ENCODE assay signal across 8 cellular contexts in the genomic region with DNA sequence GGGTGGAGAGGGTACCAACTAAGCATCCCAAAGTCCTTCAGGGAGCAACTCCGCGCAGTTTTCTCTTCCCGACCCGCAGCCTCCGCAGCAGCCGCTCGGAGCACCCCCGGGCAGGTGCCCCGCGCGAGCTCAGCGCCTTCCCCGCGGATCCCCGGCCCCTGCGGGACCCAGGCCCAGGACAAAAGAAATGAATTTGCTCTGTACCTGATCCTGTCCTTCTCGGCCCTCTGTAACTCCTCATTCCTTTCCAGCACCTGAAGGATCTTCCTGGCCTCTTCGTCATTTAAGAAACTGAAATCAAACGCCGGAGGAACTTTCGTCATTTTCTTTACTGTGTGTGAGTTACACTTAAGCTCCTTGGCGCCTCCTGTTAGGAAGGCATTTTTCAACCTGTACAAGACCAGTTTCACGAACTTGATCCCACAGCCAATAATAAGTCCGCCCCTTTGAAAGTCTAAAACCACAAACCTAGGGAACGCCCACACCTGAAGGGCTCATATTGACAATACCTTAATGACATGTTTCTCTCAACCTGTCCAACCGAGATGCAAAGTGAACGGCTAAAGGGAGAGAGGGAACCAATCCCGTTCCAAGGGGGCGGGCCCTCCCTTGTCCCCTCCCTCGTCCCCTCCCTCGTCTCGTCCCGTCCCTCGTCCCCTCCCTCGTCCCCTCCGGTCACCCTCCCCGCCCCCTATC. TPM values are rescaled to one million over a fixed set of nuclear protein-coding genes. Genes with fewer than 3 reads are reported as not detected.
DNase-seq lines count a peak whose midpoint lies in the region; ATAC-seq and TF ChIP-seq lines count a peak whose summit lies in the region.

Gene EXPH5, minus strand, starts transcription at position 555 of the 696 bp plus-strand sequence. Its CDS starts 232 bp downstream, at position 323.

- H3K4me3 ChIP-seq in GM12875 (ENCODE audit: low read depth, low read length) = peak within 1 kb of the TSS; percentile 84
- H3K4me3 ChIP-seq in adrenal gland = peak within 1 kb of the TSS; percentile 44 to 78 (median 64)
- peak within 1 kb of the TSS; percentile 33 to 87 (median 64) for H3K4me3 ChIP-seq in heart right ventricle
- H3K4me3 ChIP-seq in trophoblast cell (ENCODE audit: low read depth, low read length) = peak within 1 kb of the TSS; percentile 79

- 1 to 2% (median 2%) methylated on average over 21 to 37 of the region's 37 CpGs for WGBS in adrenal gland, 4 donors
- 0% methylated on average over 37 of the region's 37 CpGs for WGBS in heart right ventricle, 2 donors
- WGBS in trophoblast cell (ENCODE audit: extremely low coverage, insufficient coverage, insufficient read length) = no CpG with 5 or more reads among the region's 37 CpGs

- H3K4me1 ChIP-seq in adrenal gland (replicated peaks in 1 of 2) (peaks cover 0 to 8% of the 10 kb centered on the region in 2 donors), heart right ventricle (peaks cover 0 to 14% (median 5%) of the 10 kb centered on the region in 9 donors), trophoblast cell (ENCODE audit: control insufficient read depth in 1 of 2, insufficient read depth in 2 of 2, low read length in 2 of 2) (peaks cover 4 to 12% of the 10 kb centered on the region in 2 experiments)

- H3K79me2 ChIP-seq in trophoblast cell (ENCODE audit: control insufficient read depth, insufficient read depth, low read length, poor library complexity) = peaks cover 4% of the 10 kb centered on the region

- H3K27me3 Mint-ChIP-seq in type B pancreatic cell = peaks cover 17% of the 10 kb centered on the region

- H3K4me2 ChIP-seq in trophoblast cell (ENCODE audit: low read length) = peak within 1 kb of the TSS; percentile 85

- H3K36me3 ChIP-seq in adrenal gland (replicated peaks in 1 of 2) (no peaks in the 10 kb centered on the region), heart right ventricle (no peaks in the 10 kb centered on the region), trophoblast cell (ENCODE audit: control insufficient read depth in 1 of 2, insufficient read depth in 2 of 2, low read length in 2 of 2) (no peaks in the 10 kb centered on the region)

- H3K27ac ChIP-seq in adrenal gland (peak within 1 kb of the TSS in 1 of 5 donors; percentile 7), heart right ventricle (no peak within 1 kb of the TSS), trophoblast cell (ENCODE audit: low read depth, low read length) (peak within 1 kb of the TSS; percentile 82)

- H3K27me3 ChIP-seq in adrenal gland (peaks cover 7% of the 10 kb centered on the region), heart right ventricle (peaks cover 0 to 34% (median 19%) of the 10 kb centered on the region in 7 donors), trophoblast cell (ENCODE audit: insufficient read depth, low read length) (no peaks in the 10 kb centered on the region)

- peaks cover 41% of the 10 kb centered on the region for H3K4me1 Mint-ChIP-seq in type B pancreatic cell (ENCODE audit: unreplicated experiment)

- H3K4ac ChIP-seq in trophoblast cell (ENCODE audit: low read depth, low read length) = peak within 1 kb of the TSS; percentile 5

- peak within 1 kb of the TSS; percentile 79 for H3K9ac ChIP-seq in trophoblast cell (ENCODE audit: low read length)

- intact Hi-C loops in adrenal gland (cut with DNase I) = no loop called here
- intact Hi-C loops in heart right ventricle (cut with DNase I) = loop anchor here in 1 of 10 donors (10.0 kb wide), 1 partner anchor 51 kb away; no protein-coding TSS in a partner anchor

- H2AK5ac ChIP-seq in trophoblast cell (ENCODE audit: low read length) = no peak within 1 kb of the TSS

- no peak within 1 kb of the TSS for H2BK12ac ChIP-seq in trophoblast cell (ENCODE audit: low read length)

- H4K91ac ChIP-seq in trophoblast cell (ENCODE audit: low read depth, low read length) = peak within 1 kb of the TSS; percentile 65

- H3K4me3 Mint-ChIP-seq in type B pancreatic cell = peak within 1 kb of the TSS; percentile 98

- peak within 1 kb of the TSS; percentile 65 for H2BK120ac ChIP-seq in trophoblast cell (ENCODE audit: insufficient read depth, low read length, poor library complexity)

- peak within 1 kb of the TSS; percentile 69 for H2AFZ ChIP-seq in trophoblast cell (ENCODE audit: insufficient read depth, low read length, poor library complexity)

- ATAC-seq in HG02798 (IDR thresholded peaks at IDR 0.05; ENCODE audit: poor library complexity, unreplicated experiment) = peak; percentile 99
- ATAC-seq in heart right ventricle = peak; percentile 94 to 99 (median 98)

- peaks cover 8% of the 10 kb centered on the region for H3K79me1 ChIP-seq in trophoblast cell (ENCODE audit: low read length)

- peak within 1 kb of the TSS; percentile 78 for H3K14ac ChIP-seq in trophoblast cell (ENCODE audit: low read length)

- H3K9me3 ChIP-seq in adrenal gland (replicated peaks in 1 of 3) (no peaks in the 10 kb centered on the region), heart right ventricle (no peaks in the 10 kb centered on the region), trophoblast cell (ENCODE audit: insufficient read depth, low read depth, low read length) (no peaks in the 10 kb centered on the region)

- H3K36me3 Mint-ChIP-seq in type B pancreatic cell = peaks cover 3% of the 10 kb centered on the region

- peak within 1 kb of the TSS; percentile 99 for H3K27ac Mint-ChIP-seq in type B pancreatic cell

- peak in 1 of 2 donors; percentile 55 for TF ChIP-seq POLR2A in adrenal gland (IDR thresholded peaks at IDR 0.05)

- DNase-seq in NCI-H128 (lab: John Stamatoyannopoulos, UW; ENCODE audit: unreplicated experiment) (peak; percentile 94), T follicular helper cell (ENCODE audit: low read depth) (peak; percentile 79), adrenal gland (peak; percentile 84 to 94 (median 91)), heart right ventricle (peak; percentile 84 to 86), trophoblast cell (peak; percentile 93 to 95), type B pancreatic cell (ENCODE audit: extremely low spot score, unreplicated experiment) (peak; percentile 86)

- H2BK5ac ChIP-seq in trophoblast cell (ENCODE audit: low read depth, low read length, poor library complexity) = peak within 1 kb of the TSS; percentile 37

- H4K8ac ChIP-seq in trophoblast cell (ENCODE audit: low read depth, low read length) = peak within 1 kb of the TSS; percentile 45

- peak within 1 kb of the TSS; percentile 3 for H4K12ac ChIP-seq in trophoblast cell (ENCODE audit: low read depth, low read length)

- H3K23ac ChIP-seq in trophoblast cell (ENCODE audit: low read length) = no peak within 1 kb of the TSS

- H3K18ac ChIP-seq in trophoblast cell (ENCODE audit: low read length) = peak within 1 kb of the TSS; percentile 50

- H3K9me3 Mint-ChIP-seq in type B pancreatic cell = no peaks in the 10 kb centered on the region

- TF ChIP-seq CTCF in GM12875 (IDR thresholded peaks at IDR 0.05; ENCODE audit: borderline replicate concordance, insufficient read depth, low read depth, low read length) = no peak
- no peak for TF ChIP-seq CTCF in adrenal gland (IDR thresholded peaks at IDR 0.05)
- no peak for TF ChIP-seq CTCF in heart right ventricle (IDR thresholded peaks at IDR 0.05)
- TF ChIP-seq CTCF in type B pancreatic cell (conservative IDR thresholded peaks at IDR 0.05) = no peak

RNA-seq across cellular contexts. Expression of gene EXPH5, which starts in this region (rescaled TPM):
- total RNA-seq in adrenal gland (1 to 10 TPM in 6 of 8 donors, under 1 TPM in 2; 0.14 to 7.4 (median 1.6) TPM), heart right ventricle (1 to 10 TPM in 8 of 10 donors, under 1 TPM in 2; 0.77 to 8.4 (median 1.6) TPM), type B pancreatic cell (ENCODE audit: low replicate concordance) (15.2 and 37.4 TPM in 2 replicates)
- polyA plus RNA-seq in adrenal gland (under 1 TPM; 0.16 to 0.40 (median 0.27) TPM), heart right ventricle (under 1 TPM; 0.10 to 0.51 TPM)
- 15.8 and 16.3 TPM in 2 replicates for polyA plus RNA-seq in trophoblast cell (2013)
